Comparison of ENCODE assay signal across 2 cellular contexts in genomic region chr10:100775346-100775745, GRCh38.
TF ChIP-seq lines count a peak whose summit lies in the region.

No MANE protein-coding gene starts in this region.

TF ChIP-seq in SK-N-SH, 30 proteins besides CTCF, POLR2A, EP300 and RAD21 (continued from another document):
- TF ChIP-seq TEAD4 (IDR thresholded peaks at IDR 0.05; ENCODE audit: borderline replicate concordance, insufficient read depth) (no peak), ELF1 (IDR thresholded peaks at IDR 0.05) (no peak), POLR2AphosphoS5 (IDR thresholded peaks at IDR 0.05; ENCODE audit: low read depth, low read length) (no peak), MEF2A (IDR thresholded peaks at IDR 0.05; ENCODE audit: borderline replicate concordance, low read depth) (no peak), YY1 (IDR thresholded peaks at IDR 0.05; ENCODE audit: low read depth) (no peak), JUND (IDR thresholded peaks at IDR 0.05) (no peak), NFIC (IDR thresholded peaks at IDR 0.05; ENCODE audit: borderline replicate concordance) (no peak), USF1 (IDR thresholded peaks at IDR 0.05; ENCODE audit: borderline replicate concordance, low read depth) (no peak)

TF ChIP-seq in SK-N-SH treated with all-trans-retinoic acid at 6 μM for 48 hours, 23 proteins besides CTCF, POLR2A, EP300 and RAD21 (continued from another document):
- TF ChIP-seq, protein P1, sequence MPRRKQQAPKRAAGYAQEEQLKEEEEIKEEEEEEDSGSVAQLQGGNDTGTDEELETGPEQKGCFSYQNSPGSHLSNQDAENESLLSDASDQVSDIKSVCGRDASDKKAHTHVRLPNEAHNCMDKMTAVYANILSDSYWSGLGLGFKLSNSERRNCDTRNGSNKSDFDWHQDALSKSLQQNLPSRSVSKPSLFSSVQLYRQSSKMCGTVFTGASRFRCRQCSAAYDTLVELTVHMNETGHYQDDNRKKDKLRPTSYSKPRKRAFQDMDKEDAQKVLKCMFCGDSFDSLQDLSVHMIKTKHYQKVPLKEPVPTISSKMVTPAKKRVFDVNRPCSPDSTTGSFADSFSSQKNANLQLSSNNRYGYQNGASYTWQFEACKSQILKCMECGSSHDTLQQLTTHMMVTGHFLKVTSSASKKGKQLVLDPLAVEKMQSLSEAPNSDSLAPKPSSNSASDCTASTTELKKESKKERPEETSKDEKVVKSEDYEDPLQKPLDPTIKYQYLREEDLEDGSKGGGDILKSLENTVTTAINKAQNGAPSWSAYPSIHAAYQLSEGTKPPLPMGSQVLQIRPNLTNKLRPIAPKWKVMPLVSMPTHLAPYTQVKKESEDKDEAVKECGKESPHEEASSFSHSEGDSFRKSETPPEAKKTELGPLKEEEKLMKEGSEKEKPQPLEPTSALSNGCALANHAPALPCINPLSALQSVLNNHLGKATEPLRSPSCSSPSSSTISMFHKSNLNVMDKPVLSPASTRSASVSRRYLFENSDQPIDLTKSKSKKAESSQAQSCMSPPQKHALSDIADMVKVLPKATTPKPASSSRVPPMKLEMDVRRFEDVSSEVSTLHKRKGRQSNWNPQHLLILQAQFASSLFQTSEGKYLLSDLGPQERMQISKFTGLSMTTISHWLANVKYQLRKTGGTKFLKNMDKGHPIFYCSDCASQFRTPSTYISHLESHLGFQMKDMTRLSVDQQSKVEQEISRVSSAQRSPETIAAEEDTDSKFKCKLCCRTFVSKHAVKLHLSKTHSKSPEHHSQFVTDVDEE (CRISPR knock-in tag; IDR thresholded peaks at IDR 0.05) = no peak
- TF ChIP-seq ARNTL (CRISPR knock-in tag; IDR thresholded peaks at IDR 0.05; ENCODE audit: borderline replicate concordance, low read depth) (no peak), TCF4 (CRISPR knock-in tag; IDR thresholded peaks at IDR 0.05; ENCODE audit: borderline replicate concordance) (no peak), SNAI2 (CRISPR knock-in tag; IDR thresholded peaks at IDR 0.05) (no peak), ZNF70 (CRISPR knock-in tag; IDR thresholded peaks at IDR 0.05) (no peak), ESRRG (CRISPR knock-in tag; IDR thresholded peaks at IDR 0.05) (no peak)
- TF ChIP-seq, protein P2, sequence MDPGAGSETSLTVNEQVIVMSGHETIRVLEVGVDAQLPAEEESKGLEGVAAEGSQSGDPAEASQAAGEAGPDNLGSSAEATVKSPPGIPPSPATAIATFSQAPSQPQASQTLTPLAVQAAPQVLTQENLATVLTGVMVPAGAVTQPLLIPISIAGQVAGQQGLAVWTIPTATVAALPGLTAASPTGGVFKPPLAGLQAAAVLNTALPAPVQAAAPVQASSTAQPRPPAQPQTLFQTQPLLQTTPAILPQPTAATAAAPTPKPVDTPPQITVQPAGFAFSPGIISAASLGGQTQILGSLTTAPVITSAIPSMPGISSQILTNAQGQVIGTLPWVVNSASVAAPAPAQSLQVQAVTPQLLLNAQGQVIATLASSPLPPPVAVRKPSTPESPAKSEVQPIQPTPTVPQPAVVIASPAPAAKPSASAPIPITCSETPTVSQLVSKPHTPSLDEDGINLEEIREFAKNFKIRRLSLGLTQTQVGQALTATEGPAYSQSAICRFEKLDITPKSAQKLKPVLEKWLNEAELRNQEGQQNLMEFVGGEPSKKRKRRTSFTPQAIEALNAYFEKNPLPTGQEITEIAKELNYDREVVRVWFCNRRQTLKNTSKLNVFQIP (CRISPR knock-in tag; IDR thresholded peaks at IDR 0.05; ENCODE audit: borderline replicate concordance, low read depth) = no peak
TF ChIP-seq in SK-N-SH treated with all-trans-retinoic acid at 6 μM for 48 hours: peak in this region for 0.
